Comparison of ENCODE assay signal across 9 cellular contexts in genomic region chr10:75137533-75138438, GRCh38. TPM values are rescaled to one million over a fixed set of nuclear protein-coding genes. Genes with fewer than 3 reads are reported as not detected.
DNase-seq lines count a peak whose midpoint lies in the region; ATAC-seq, FAIRE-seq and TF ChIP-seq lines count a peak whose summit lies in the region.
"Had no signal": no experiment of that assay in that cellular context is flagged by ENCODE, and none has a peak within 500 bp of the region (broad histone marks: within the 10 kb centered on the region; RNA-seq: fewer than 3 reads in every experiment).

No MANE protein-coding gene starts in this region.

- TF ChIP-seq CTCF in chondrocyte (IDR thresholded peaks at IDR 0.05): no peak

- no peaks in the 10 kb centered on the region for H3K27me3 ChIP-seq in small intestine (ENCODE audit: control insufficient read depth in 2 of 2, insufficient read depth in 2 of 2, low read length in 2 of 2)
- H3K27me3 ChIP-seq: SJSA1 had no signal

- no peaks in the 10 kb centered on the region for H3K9me3 ChIP-seq in small intestine (ENCODE audit: control insufficient read depth, low read depth)
- H3K9me3 ChIP-seq: SJSA1 had no signal

- peak overlapping the region; percentile 43 for H3K27ac Mint-ChIP-seq in chondrocyte (ENCODE audit: unreplicated experiment)

- no peaks in the 10 kb centered on the region for H3K27me3 Mint-ChIP-seq in chondrocyte (ENCODE audit: low read depth)

- FAIRE-seq in small intestine (lab: Jason Lieb, UNC): no peak

- no peak for ATAC-seq in GM18520 (IDR thresholded peaks at IDR 0.05; ENCODE audit: unreplicated experiment)

- no peaks in the 10 kb centered on the region for H3K9me3 Mint-ChIP-seq in chondrocyte (ENCODE audit: low read depth)

- H3K36me3 ChIP-seq in small intestine (ENCODE audit: control insufficient read depth in 2 of 2, insufficient read depth in 2 of 2, low read length in 2 of 2): no peaks in the 10 kb centered on the region
- H3K36me3 ChIP-seq: SJSA1 had no signal

- peaks cover 4% of the 10 kb centered on the region for H3K36me3 Mint-ChIP-seq in chondrocyte (ENCODE audit: low read depth)

- peak overlapping the region; percentile 14 to 34 for H3K27ac ChIP-seq in small intestine (ENCODE audit: low read depth in 1 of 2, low read length in 1 of 2)
- H3K27ac ChIP-seq: SJSA1 had no signal

- DNase-seq in NK-92 treated with Interleukin-12 subunit alpha and Interleukin-12 subunit beta, amount 100 ng/mL, for 24 hours (lab: John Stamatoyannopoulos, UW): peak; percentile 12
- no peak for DNase-seq in NK-92 (lab: John Stamatoyannopoulos, UW; ENCODE audit: unreplicated experiment)
- peak; percentile 44 for DNase-seq in NCI-H226
- DNase-seq in chondrocyte (ENCODE audit: low spot score): no peak
- peak; percentile 73 for DNase-seq in small intestine
- DNase-seq in NCI-H1694 treated with DMSO at 0.1 percent for 48 hours (lab: John Stamatoyannopoulos, UW): no peak
- DNase-seq in NCI-H1436 treated with DMSO at 0.1 percent for 48 hours (lab: John Stamatoyannopoulos, UW): no peak

- 30 to 44% (median 36%) methylated on average over 3 of the region's 3 CpGs for WGBS in small intestine, 3 donors

- H3K4me1 ChIP-seq in small intestine (ENCODE audit: control insufficient read depth in 2 of 2, insufficient read depth in 1 of 2, low read depth in 1 of 2, low read length in 1 of 2): peaks cover 2 to 8% of the 10 kb centered on the region in 2 donors

- H3K4me3 ChIP-seq in small intestine (ENCODE audit: low read depth in 1 of 2, low read length in 2 of 2): no peak overlapping the region
- H3K4me3 ChIP-seq: SJSA1 had no signal

- H3K4me3 Mint-ChIP-seq in chondrocyte (ENCODE audit: unreplicated experiment): no peak overlapping the region

- peaks cover 26% of the 10 kb centered on the region for H3K4me1 Mint-ChIP-seq in chondrocyte (ENCODE audit: low read depth)

RNA-seq across cellular contexts. Expression of gene SAMD8, which starts 26.3 kb away (rescaled TPM):
- total RNA-seq in chondrocyte: 22.0 to 24.7 TPM (median 23.1 TPM) in 3 replicates
- 1 to 10 TPM; 4.3 to 5.8 (median 5.6) TPM for polyA plus RNA-seq in small intestine

Comparison
In these comparisons a context has a peak if more than half of its experiments do, and no peak if none do; other contexts are left out.
1. DNase-seq: peak in NK-92 treated with Interleukin-12 subunit alpha and Interleukin-12 subunit beta, amount 100 ng/mL, for 24 hours (single experiment), NCI-H226 (single experiment) and small intestine (single experiment); none in NK-92 (single experiment), chondrocyte (single experiment), NCI-H1694 treated with DMSO at 0.1 percent for 48 hours (single experiment) and NCI-H1436 treated with DMSO at 0.1 percent for 48 hours (single experiment).